17 cellular contexts compared by ENCODE assay signal in genomic region chr11:9756461-9756860, GRCh38.
DNase-seq lines count a peak whose midpoint lies in the region; TF ChIP-seq lines count a peak whose summit lies in the region.
"Had no signal": no experiment of that assay in that cellular context is flagged by ENCODE, and none has a peak within 500 bp of the region (broad histone marks: within the 10 kb centered on the region; RNA-seq: fewer than 3 reads in every experiment).

No MANE protein-coding gene starts in this region.

- BruUV-seq in OCI-LY7 (replicated peaks; lab: Mats Ljungman, UMichigan), result no TSS peak

- TF ChIP-seq POLR2A in stomach (IDR thresholded peaks at IDR 0.05), result no peak

- H3K27me3 ChIP-seq in BLaER1 treated with 17β-estradiol and CSF1 and Interleukin-3, amounts not matched to agents 10 nM and 100 nM, result no peaks in the 10 kb centered on the region; a peak in 2 of 22 replicates
- no peaks in the 10 kb centered on the region for H3K27me3 ChIP-seq in osteoblast (ENCODE audit: insufficient read depth, low read length)
- H3K27me3 ChIP-seq in stomach, result no peaks in the 10 kb centered on the region

- CTCF ChIA-PET in OCI-LY7 (lab: Charles Lee; ENCODE audit: unreplicated experiment), result no interaction called here

- WGBS in stomach, 5 donors, result 86 to 92% (median 90%) methylated on average over 5 of the region's 5 CpGs

- H3K4me2 ChIP-seq in BLaER1 treated with 17β-estradiol and CSF1 and Interleukin-3, amounts not matched to agents 10 nM and 100 nM, result peak overlapping the region; percentile 86 to 99 (median 97)
- H3K4me2 ChIP-seq in OCI-LY7 (ENCODE audit: low read length) (peak overlapping the region; percentile 78), osteoblast (ENCODE audit: insufficient read depth, low read length) (no peak overlapping the region)

- peak; percentile 34 for DNase-seq in OCI-LY7 (ENCODE audit: low spot score)
- peak; percentile 85 for DNase-seq in epithelial cell of esophagus (ENCODE audit: low read depth)
- DNase-seq in osteoblast (ENCODE audit: insufficient read length, low spot score, missing footprints), result no peak
- DNase-seq in KG1 (lab: John Stamatoyannopoulos, UW), result no peak
- DNase-seq in stomach, result no peak
- no peak for DNase-seq in activated CD8-positive, alpha-beta memory T cell treated with anti-CD3 and anti-CD28 coated beads for 24 hours
- no peak for DNase-seq in HuH-7.5 (ENCODE audit: low spot score)
- DNase-seq: HCEC 1CT; left colon; NCI-H1436 treated with DMSO at 0.1 percent for 48 hours; NCI-H446 treated with DMSO at 0.1 percent for 48 hours; OCI-M1; retina; stimulated activated CD4-positive, alpha-beta T cell treated with anti-CD3 and anti-CD28 coated beads, Interleukin-4, amount 100 ng/mL, for 1 hour; SW 1271 had no signal

- H3K9me3 ChIP-seq in BLaER1 treated with 17β-estradiol and CSF1 and Interleukin-3, amounts not matched to agents 10 nM and 100 nM (replicated peaks in 1 of 11), result no peaks in the 10 kb centered on the region
- H3K9me3 ChIP-seq in OCI-LY7 (ENCODE audit: low read length) (no peaks in the 10 kb centered on the region), osteoblast (ENCODE audit: low read depth, low read length) (no peaks in the 10 kb centered on the region), stomach (no peaks in the 10 kb centered on the region)

- peaks cover 0 to 24% (median 0%) of the 10 kb centered on the region in 11 experiments; a peak in 4 of 22 replicates for H4K20me1 ChIP-seq in BLaER1 treated with 17β-estradiol and CSF1 and Interleukin-3, amounts not matched to agents 10 nM and 100 nM
- H4K20me1 ChIP-seq in OCI-LY7 (ENCODE audit: insufficient read depth, low read length) (no peaks in the 10 kb centered on the region), osteoblast (ENCODE audit: insufficient read depth, low read length) (no peaks in the 10 kb centered on the region)

- no peaks in the 10 kb centered on the region for H3K9me2 ChIP-seq in OCI-LY7 (ENCODE audit: insufficient read depth, low read length)

- peaks cover 56 to 74% (median 71%) of the 10 kb centered on the region in 10 experiments for H3K4me1 ChIP-seq in BLaER1 treated with 17β-estradiol and CSF1 and Interleukin-3, amounts not matched to agents 10 nM and 100 nM
- H3K4me1 ChIP-seq in OCI-LY7 (ENCODE audit: insufficient read depth, low read length, poor library complexity, severe bottlenecking) (peaks cover 88% of the 10 kb centered on the region), osteoblast (ENCODE audit: insufficient read depth, low read length) (peaks cover 78% of the 10 kb centered on the region), stomach (peaks cover 23 to 58% (median 33%) of the 10 kb centered on the region in 4 donors)

- H3K9ac ChIP-seq in BLaER1 treated with 17β-estradiol and CSF1 and Interleukin-3, amounts not matched to agents 10 nM and 100 nM, result peak overlapping the region in 1 of 11 experiments; percentile 32; a peak in 2 of 22 replicates

- intact Hi-C loops in OCI-LY7 (cut with micrococcal nuclease; ENCODE audit: unreplicated experiment), result loop anchor here (10.0 kb wide), 2 partner anchors 698 to 842 kb away; partner anchors contain the start of genes AKIP1 and AMPD3
- intact Hi-C loops in stomach (cut with DNase I; ENCODE audit: low total_unique reads), result loop anchor here (10.0 kb wide), 1 partner anchor 218 kb away; no protein-coding TSS in a partner anchor

- H3K4me3 ChIP-seq in BLaER1 treated with 17β-estradiol and CSF1 and Interleukin-3, amounts not matched to agents 10 nM and 100 nM, result no peak overlapping the region
- H3K4me3 ChIP-seq in OCI-LY7 (ENCODE audit: low read depth, low read length, poor library complexity, severe bottlenecking) (no peak overlapping the region), epithelial cell of esophagus (ENCODE audit: low read length) (no peak overlapping the region), osteoblast (ENCODE audit: insufficient read depth, low read length) (no peak overlapping the region), stomach (no peak overlapping the region)
- H3K4me3 ChIP-seq: K562 had no signal

- POLR2A ChIA-PET in OCI-LY7 (lab: Charles Lee), result interaction anchor here (0.7 to 2.5 kb wide), 3 partner anchors 10 to 159 kb away, joined by 4 to 9 read pairs (median 5); no protein-coding TSS in a partner anchor

- peaks cover 0 to 11% (median 0%) of the 10 kb centered on the region in 11 experiments; a peak in 6 of 22 replicates for H3K36me3 ChIP-seq in BLaER1 treated with 17β-estradiol and CSF1 and Interleukin-3, amounts not matched to agents 10 nM and 100 nM
- H3K36me3 ChIP-seq in OCI-LY7 (ENCODE audit: insufficient read depth, low read length), result peaks cover 18% of the 10 kb centered on the region
- H3K36me3 ChIP-seq in osteoblast (ENCODE audit: insufficient read depth, low read length), result no peaks in the 10 kb centered on the region
- H3K36me3 ChIP-seq in stomach, result peaks cover 0 to 9% (median 0%) of the 10 kb centered on the region in 4 donors

- H3K27ac ChIP-seq in BLaER1 treated with 17β-estradiol and CSF1 and Interleukin-3, amounts not matched to agents 10 nM and 100 nM, result no peak overlapping the region
- H3K27ac ChIP-seq in OCI-LY7 (ENCODE audit: low read depth, low read length, poor library complexity, severe bottlenecking), result peak overlapping the region; percentile 66
- peak overlapping the region; percentile 93 for H3K27ac ChIP-seq in osteoblast (ENCODE audit: low read depth, low read length)
- H3K27ac ChIP-seq in stomach, result peak overlapping the region in 2 of 5 donors; percentile 22 to 23

- H3K79me2 ChIP-seq in OCI-LY7 (ENCODE audit: insufficient read depth, low read depth, low read length), result no peaks in the 10 kb centered on the region
- H3K79me2 ChIP-seq in osteoblast (ENCODE audit: insufficient read depth, low read length), result no peaks in the 10 kb centered on the region

- no peak for TF ChIP-seq EP300 in stomach (IDR thresholded peaks at IDR 0.05)

- no peak overlapping the region for H2AFZ ChIP-seq in OCI-LY7 (ENCODE audit: low read length)
- H2AFZ ChIP-seq in osteoblast (ENCODE audit: low read length), result no peak overlapping the region

- TF ChIP-seq CTCF in OCI-LY7 (conservative IDR thresholded peaks at IDR 0.05; ENCODE audit: low read length) (no peak), epithelial cell of esophagus (IDR thresholded peaks at IDR 0.05; ENCODE audit: insufficient read depth, low read depth, low read length, missing control alignments) (no peak), osteoblast (IDR thresholded peaks at IDR 0.05; ENCODE audit: extremely low read depth, low read depth, low read length) (no peak), stomach (IDR thresholded peaks at IDR 0.05) (no peak)

Comparison
In these comparisons a context has a peak if more than half of its experiments do, and no peak if none do; other contexts are left out.
1. H3K27ac ChIP-seq: peak in OCI-LY7 (single experiment) and osteoblast (single experiment); none in BLaER1 treated with 17β-estradiol and CSF1 and Interleukin-3, amounts not matched to agents 10 nM and 100 nM (0 of 11).
2. DNase-seq: peak in OCI-LY7 (single experiment) and epithelial cell of esophagus (single experiment); none in osteoblast (single experiment), KG1 (single experiment), stomach (single experiment), activated CD8-positive, alpha-beta memory T cell treated with anti-CD3 and anti-CD28 coated beads for 24 hours (single experiment) and HuH-7.5 (single experiment).